In the genomic region with DNA sequence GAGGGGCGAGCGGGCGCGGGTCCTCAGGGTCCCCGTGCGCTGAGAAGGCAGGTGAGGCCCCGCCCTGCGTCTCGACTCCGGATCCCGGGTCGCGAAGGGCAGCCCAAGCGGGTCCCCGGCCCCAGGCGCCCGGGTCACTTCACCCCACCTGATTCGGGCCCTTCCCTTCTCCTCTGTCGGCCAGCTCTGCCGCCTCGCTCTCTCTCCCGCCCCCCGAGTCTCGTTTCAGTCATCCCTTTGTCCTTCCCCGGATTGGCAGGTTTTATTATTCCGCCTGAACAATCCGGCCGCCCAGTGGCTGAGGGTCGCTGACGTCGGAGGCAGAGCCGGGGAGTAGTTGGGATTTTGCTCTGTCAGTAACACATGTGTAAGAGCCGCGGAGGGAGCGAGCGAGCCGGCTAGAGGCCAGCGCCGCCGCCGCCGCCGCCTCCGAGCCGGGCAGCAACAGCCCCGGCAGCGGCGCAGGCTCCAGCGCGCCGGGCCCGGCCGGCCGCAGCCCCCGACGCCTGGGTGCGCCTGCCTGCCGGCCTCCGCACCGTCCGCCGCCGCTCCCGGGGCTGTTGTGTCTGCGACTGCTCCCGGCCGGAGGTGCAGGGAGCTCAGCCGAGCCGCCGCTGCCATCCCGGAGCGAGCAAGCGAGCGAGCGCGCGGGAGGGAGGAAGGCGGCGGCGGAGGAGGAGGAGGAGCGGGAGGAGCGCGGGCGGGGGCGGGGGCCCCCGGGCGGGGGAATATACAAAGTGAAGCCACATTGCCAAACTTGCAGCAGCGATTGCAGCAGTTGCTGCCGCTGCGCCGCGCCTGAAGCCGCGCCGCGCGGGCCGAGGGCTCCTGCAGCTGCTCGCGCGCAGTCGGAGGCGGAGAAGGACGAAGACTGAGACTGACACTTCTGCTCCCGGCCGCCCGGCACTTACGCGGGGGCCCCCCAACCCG, we compare ENCODE assay signal across 1 cellular context.
TF ChIP-seq lines count a peak whose summit lies in the region.

A gene with protein sequence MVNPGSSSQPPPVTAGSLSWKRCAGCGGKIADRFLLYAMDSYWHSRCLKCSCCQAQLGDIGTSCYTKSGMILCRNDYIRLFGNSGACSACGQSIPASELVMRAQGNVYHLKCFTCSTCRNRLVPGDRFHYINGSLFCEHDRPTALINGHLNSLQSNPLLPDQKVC (plus strand): TSS at position 760 of the 930 bp plus-strand sequence. CDS start 3,136 bp downstream, outside the sequence.

TF ChIP-seq in HEK293, 187 proteins besides CTCF, POLR2A, EP300 and RAD21 (continued from another document):
- TF ChIP-seq, protein P1, sequence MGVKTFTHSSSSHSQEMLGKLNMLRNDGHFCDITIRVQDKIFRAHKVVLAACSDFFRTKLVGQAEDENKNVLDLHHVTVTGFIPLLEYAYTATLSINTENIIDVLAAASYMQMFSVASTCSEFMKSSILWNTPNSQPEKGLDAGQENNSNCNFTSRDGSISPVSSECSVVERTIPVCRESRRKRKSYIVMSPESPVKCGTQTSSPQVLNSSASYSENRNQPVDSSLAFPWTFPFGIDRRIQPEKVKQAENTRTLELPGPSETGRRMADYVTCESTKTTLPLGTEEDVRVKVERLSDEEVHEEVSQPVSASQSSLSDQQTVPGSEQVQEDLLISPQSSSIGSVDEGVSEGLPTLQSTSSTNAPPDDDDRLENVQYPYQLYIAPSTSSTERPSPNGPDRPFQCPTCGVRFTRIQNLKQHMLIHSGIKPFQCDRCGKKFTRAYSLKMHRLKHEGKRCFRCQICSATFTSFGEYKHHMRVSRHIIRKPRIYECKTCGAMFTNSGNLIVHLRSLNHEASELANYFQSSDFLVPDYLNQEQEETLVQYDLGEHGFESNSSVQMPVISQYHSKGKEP (tag by site-specific recombination; IDR thresholded peaks at IDR 0.05), result peak; percentile 99
- TF ChIP-seq ZNF654 (tag by site-specific recombination; IDR thresholded peaks at IDR 0.05; ENCODE audit: low read depth) (no peak), ZBTB20 (tag by site-specific recombination; IDR thresholded peaks at IDR 0.05) (peak; percentile 78; the same call in 1 of the 2 replicates), SP7 (tag by site-specific recombination; IDR thresholded peaks at IDR 0.05) (peak; percentile 44; the same call in 1 of the 2 replicates), OSR2 (tag by site-specific recombination; IDR thresholded peaks at IDR 0.05) (peak; percentile 6; the same call in 1 of the 2 replicates), ZFP3 (tag by site-specific recombination; IDR thresholded peaks at IDR 0.05; ENCODE audit: low read depth) (no peak), ZNF501 (tag by site-specific recombination; IDR thresholded peaks at IDR 0.05) (peak; percentile 26; the same call in 1 of the 2 replicates), ZBTB17 (tag by site-specific recombination; IDR thresholded peaks at IDR 0.05) (peak; percentile 38), ZNF426 (tag by site-specific recombination; IDR thresholded peaks at IDR 0.05) (no peak), GLIS2 (tag by site-specific recombination; IDR thresholded peaks at IDR 0.05) (peak; percentile 69; the same call in 1 of the 2 replicates), ZBTB48 (tag by site-specific recombination; IDR thresholded peaks at IDR 0.05) (peak; percentile 59; the same call in 1 of the 2 replicates), ZBTB7A (tag by site-specific recombination; IDR thresholded peaks at IDR 0.05; ENCODE audit: low read depth) (peak; percentile 46; the same call in 1 of the 2 replicates), ZNF394 (tag by site-specific recombination; IDR thresholded peaks at IDR 0.05; ENCODE audit: borderline replicate concordance) (peak; percentile 20), ZFP37 (tag by site-specific recombination; IDR thresholded peaks at IDR 0.05) (peak; percentile 60; the same call in 1 of the 2 replicates), ZNF223 (tag by site-specific recombination; IDR thresholded peaks at IDR 0.05) (no peak)
- TF ChIP-seq, protein P2, sequence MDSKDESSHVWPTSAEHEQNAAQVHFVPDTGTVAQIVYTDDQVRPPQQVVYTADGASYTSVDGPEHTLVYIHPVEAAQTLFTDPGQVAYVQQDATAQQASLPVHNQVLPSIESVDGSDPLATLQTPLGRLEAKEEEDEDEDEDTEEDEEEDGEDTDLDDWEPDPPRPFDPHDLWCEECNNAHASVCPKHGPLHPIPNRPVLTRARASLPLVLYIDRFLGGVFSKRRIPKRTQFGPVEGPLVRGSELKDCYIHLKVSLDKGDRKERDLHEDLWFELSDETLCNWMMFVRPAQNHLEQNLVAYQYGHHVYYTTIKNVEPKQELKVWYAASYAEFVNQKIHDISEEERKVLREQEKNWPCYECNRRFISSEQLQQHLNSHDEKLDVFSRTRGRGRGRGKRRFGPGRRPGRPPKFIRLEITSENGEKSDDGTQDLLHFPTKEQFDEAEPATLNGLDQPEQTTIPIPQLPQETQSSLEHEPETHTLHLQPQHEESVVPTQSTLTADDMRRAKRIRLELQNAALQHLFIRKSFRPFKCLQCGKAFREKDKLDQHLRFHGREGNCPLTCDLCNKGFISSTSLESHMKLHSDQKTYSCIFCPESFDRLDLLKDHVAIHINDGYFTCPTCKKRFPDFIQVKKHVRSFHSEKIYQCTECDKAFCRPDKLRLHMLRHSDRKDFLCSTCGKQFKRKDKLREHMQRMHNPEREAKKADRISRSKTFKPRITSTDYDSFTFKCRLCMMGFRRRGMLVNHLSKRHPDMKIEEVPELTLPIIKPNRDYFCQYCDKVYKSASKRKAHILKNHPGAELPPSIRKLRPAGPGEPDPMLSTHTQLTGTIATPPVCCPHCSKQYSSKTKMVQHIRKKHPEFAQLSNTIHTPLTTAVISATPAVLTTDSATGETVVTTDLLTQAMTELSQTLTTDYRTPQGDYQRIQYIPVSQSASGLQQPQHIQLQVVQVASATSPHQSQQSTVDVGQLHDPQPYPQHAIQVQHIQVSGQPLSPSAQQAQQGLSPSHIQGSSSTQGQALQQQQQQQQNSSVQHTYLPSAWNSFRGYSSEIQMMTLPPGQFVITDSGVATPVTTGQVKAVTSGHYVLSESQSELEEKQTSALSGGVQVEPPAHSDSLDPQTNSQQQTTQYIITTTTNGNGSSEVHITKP (tag by site-specific recombination; IDR thresholded peaks at IDR 0.05), result peak; percentile 73
- TF ChIP-seq, protein P3, sequence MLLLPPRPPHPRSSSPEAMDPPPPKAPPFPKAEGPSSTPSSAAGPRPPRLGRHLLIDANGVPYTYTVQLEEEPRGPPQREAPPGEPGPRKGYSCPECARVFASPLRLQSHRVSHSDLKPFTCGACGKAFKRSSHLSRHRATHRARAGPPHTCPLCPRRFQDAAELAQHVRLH (tag by site-specific recombination; IDR thresholded peaks at IDR 0.05), result no peak
- TF ChIP-seq, protein P4, sequence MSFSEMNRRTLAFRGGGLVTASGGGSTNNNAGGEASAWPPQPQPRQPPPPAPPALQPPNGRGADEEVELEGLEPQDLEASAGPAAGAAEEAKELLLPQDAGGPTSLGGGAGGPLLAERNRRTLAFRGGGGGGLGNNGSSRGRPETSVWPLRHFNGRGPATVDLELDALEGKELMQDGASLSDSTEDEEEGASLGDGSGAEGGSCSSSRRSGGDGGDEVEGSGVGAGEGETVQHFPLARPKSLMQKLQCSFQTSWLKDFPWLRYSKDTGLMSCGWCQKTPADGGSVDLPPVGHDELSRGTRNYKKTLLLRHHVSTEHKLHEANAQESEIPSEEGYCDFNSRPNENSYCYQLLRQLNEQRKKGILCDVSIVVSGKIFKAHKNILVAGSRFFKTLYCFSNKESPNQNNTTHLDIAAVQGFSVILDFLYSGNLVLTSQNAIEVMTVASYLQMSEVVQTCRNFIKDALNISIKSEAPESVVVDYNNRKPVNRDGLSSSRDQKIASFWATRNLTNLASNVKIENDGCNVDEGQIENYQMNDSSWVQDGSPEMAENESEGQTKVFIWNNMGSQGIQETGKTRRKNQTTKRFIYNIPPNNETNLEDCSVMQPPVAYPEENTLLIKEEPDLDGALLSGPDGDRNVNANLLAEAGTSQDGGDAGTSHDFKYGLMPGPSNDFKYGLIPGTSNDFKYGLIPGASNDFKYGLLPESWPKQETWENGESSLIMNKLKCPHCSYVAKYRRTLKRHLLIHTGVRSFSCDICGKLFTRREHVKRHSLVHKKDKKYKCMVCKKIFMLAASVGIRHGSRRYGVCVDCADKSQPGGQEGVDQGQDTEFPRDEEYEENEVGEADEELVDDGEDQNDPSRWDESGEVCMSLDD (tag by site-specific recombination; IDR thresholded peaks at IDR 0.05), result peak; percentile 80
- TF ChIP-seq, protein P5, sequence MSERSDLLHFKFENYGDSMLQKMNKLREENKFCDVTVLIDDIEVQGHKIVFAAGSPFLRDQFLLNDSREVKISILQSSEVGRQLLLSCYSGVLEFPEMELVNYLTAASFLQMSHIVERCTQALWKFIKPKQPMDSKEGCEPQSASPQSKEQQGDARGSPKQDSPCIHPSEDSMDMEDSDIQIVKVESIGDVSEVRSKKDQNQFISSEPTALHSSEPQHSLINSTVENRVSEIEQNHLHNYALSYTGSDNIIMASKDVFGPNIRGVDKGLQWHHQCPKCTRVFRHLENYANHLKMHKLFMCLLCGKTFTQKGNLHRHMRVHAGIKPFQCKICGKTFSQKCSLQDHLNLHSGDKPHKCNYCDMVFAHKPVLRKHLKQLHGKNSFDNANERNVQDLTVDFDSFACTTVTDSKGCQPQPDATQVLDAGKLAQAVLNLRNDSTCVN (tag by site-specific recombination; optimal IDR thresholded peaks at IDR 0.05), result peak; percentile 83
- TF ChIP-seq, protein P6, sequence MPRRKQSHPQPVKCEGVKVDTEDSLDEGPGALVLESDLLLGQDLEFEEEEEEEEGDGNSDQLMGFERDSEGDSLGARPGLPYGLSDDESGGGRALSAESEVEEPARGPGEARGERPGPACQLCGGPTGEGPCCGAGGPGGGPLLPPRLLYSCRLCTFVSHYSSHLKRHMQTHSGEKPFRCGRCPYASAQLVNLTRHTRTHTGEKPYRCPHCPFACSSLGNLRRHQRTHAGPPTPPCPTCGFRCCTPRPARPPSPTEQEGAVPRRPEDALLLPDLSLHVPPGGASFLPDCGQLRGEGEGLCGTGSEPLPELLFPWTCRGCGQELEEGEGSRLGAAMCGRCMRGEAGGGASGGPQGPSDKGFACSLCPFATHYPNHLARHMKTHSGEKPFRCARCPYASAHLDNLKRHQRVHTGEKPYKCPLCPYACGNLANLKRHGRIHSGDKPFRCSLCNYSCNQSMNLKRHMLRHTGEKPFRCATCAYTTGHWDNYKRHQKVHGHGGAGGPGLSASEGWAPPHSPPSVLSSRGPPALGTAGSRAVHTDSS (tag by site-specific recombination; IDR thresholded peaks at IDR 0.05), result peak; percentile 88
